ENCODE assay signal across 28 cellular contexts in genomic region chr21:14979264-14979663, GRCh38.
"Had no signal": no experiment of that assay in that cellular context is flagged by ENCODE, and none has a peak within 500 bp of the region (broad histone marks: within the 10 kb centered on the region; RNA-seq: fewer than 3 reads in every experiment).

No MANE protein-coding gene starts in this region.

- H3K4me3 ChIP-seq: SK-N-MC had no signal

- FAIRE-seq: bronchial epithelial cell, RCC 7860, TTC549 had no signal

- DNase-seq: activated CD4-positive, alpha-beta T cell treated with anti-CD3 and anti-CD28 coated beads, Interleukin-2, amount 10 ng/mL, durations not matched to agents 7 days and 5 days; activated CD4-positive, alpha-beta T cell treated with anti-CD3 and anti-CD28 coated beads, Interleukin-2, amount 50 U/mL, for 48 hours; activated CD8-positive, alpha-beta T cell treated with anti-CD3 and anti-CD28 coated beads, Interleukin-2, amount 10 ng/mL, durations not matched to agents 7 days and 5 days; activated gamma-delta T cell; activated naive CD4-positive, alpha-beta T cell treated with Interleukin-2 at 50 U/mL for 16 hours; activated naive CD8-positive, alpha-beta T cell treated with anti-CD3 and anti-CD28 coated beads, Interleukin-2, amount 10 ng/mL, durations not matched to agents 7 days and 5 days; activated T-cell treated with anti-CD3 and anti-CD28 coated beads, Interleukin-2, amount 50 U/mL, for 24 hours; amygdala; caudate nucleus; cerebellar nuclear complex; NCI-H1092 treated with DMSO at 0.1 percent for 48 hours; NCI-H1417; NCI-H146; NCI-H187; NCI-H2029 treated with DMSO at 0.1 percent for 48 hours; NCI-H2107; NCI-H2171; NCI-H510A; NCI-H526; NCI-H774; NK-92 treated with Interleukin-12 subunit alpha and Interleukin-12 subunit beta, amount 100 ng/mL, for 24 hours; PC-3; Right ventricle myocardium superior had no signal

- H3K27ac ChIP-seq: RWPE1, SK-N-MC had no signal

- ATAC-seq: activated CD8-positive, alpha-beta T cell treated with anti-CD3 and anti-CD28 coated beads, Interleukin-2, amount 10 ng/mL, durations not matched to agents 7 days and 5 days; PC-3 had no signal
